ENCODE assay signal across 1 cellular context in genomic region chr12:104953323-104953722, GRCh38.
TF ChIP-seq lines count a peak whose summit lies in the region.

No MANE protein-coding gene starts in this region.

TF ChIP-seq in SK-N-SH, 30 proteins besides CTCF, POLR2A, EP300 and RAD21:
- TF ChIP-seq RXRA (IDR thresholded peaks at IDR 0.05; ENCODE audit: borderline replicate concordance, low read depth) (no peak), ZBTB33 (IDR thresholded peaks at IDR 0.05; ENCODE audit: borderline replicate concordance, low read depth) (no peak), IRF3 (IDR thresholded peaks at IDR 0.05; ENCODE audit: low read depth, low read length) (no peak), EZH2phosphoT487 (IDR thresholded peaks at IDR 0.05; ENCODE audit: borderline replicate concordance, low read depth) (no peak)
- TF ChIP-seq, protein P1, sequence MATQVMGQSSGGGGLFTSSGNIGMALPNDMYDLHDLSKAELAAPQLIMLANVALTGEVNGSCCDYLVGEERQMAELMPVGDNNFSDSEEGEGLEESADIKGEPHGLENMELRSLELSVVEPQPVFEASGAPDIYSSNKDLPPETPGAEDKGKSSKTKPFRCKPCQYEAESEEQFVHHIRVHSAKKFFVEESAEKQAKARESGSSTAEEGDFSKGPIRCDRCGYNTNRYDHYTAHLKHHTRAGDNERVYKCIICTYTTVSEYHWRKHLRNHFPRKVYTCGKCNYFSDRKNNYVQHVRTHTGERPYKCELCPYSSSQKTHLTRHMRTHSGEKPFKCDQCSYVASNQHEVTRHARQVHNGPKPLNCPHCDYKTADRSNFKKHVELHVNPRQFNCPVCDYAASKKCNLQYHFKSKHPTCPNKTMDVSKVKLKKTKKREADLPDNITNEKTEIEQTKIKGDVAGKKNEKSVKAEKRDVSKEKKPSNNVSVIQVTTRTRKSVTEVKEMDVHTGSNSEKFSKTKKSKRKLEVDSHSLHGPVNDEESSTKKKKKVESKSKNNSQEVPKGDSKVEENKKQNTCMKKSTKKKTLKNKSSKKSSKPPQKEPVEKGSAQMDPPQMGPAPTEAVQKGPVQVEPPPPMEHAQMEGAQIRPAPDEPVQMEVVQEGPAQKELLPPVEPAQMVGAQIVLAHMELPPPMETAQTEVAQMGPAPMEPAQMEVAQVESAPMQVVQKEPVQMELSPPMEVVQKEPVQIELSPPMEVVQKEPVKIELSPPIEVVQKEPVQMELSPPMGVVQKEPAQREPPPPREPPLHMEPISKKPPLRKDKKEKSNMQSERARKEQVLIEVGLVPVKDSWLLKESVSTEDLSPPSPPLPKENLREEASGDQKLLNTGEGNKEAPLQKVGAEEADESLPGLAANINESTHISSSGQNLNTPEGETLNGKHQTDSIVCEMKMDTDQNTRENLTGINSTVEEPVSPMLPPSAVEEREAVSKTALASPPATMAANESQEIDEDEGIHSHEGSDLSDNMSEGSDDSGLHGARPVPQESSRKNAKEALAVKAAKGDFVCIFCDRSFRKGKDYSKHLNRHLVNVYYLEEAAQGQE (IDR thresholded peaks at IDR 0.05; ENCODE audit: low read depth, low read length): no peak
